8 cellular contexts compared by ENCODE assay signal in the genomic region with DNA sequence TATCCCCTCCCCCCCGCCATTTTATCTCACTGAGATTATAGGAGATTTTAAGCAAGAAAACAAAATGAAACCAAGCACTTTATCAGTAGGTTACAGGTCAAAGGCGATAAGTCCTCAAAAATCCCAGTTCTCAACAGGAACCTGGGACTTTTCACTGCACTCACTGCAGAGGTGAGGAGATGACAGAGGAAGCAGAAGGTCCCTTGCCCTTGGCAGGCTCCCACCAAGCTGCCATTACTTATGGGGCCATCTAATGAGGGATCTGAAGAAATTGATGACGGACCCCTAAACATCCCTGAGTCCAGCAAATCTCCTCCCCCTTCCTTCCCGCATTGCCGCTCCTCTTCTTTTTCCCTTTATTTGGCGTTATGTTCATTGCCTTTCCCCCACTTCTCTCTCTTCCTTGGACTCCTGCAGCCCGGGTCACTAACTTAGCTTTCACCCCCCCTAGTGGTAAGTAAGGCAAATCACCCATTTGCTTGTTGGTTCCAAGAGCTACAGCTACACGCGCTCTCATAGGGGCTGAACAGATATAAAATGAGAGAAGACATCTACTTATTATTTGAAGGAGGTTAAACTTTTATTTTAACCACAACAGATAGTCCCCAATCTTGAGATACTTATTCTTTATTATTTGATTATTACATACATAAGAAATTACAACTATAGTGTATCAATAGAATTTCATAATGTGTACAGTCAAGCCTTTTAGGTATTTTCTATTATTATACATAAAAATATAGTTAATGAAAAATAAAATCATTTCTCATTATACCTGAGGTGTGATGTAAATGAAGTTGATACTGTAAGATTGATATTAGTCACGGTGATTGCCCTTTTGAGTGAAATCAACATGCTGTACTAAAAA. TPM values are rescaled to one million over a fixed set of nuclear protein-coding genes. Genes with fewer than 3 reads are reported as not detected.
A peak's percentile ranks its signal among the peaks of the same experiment; 100 is the strongest.
DNase-seq lines count a peak whose midpoint lies in the region; FAIRE-seq and TF ChIP-seq lines count a peak whose summit lies in the region.

No MANE protein-coding gene starts in this region.

- H4K20me1 ChIP-seq in OCI-LY1 (ENCODE audit: insufficient read depth, low read length) (no peaks in the 10 kb centered on the region), mammary epithelial cell (ENCODE audit: insufficient read depth, low read length) (no peaks in the 10 kb centered on the region)

- in situ Hi-C loops in mammary epithelial cell (cut with MboI; ENCODE audit: low sequenced_read_pairs in 2 of 2) = loop anchor here (10.0 kb wide), 1 partner anchor 55 kb away; a partner anchor contains a TSS

- H3K9me3 ChIP-seq in OCI-LY1 (ENCODE audit: low read length) (no peaks in the 10 kb centered on the region), mammary epithelial cell (replicated peaks; ENCODE audit: insufficient read depth, low read length) (no peaks in the 10 kb centered on the region), kidney (ENCODE audit: control insufficient read depth in 1 of 2, low read length in 2 of 2) (no peaks in the 10 kb centered on the region), stomach (no peaks in the 10 kb centered on the region)

- H3K9me2 ChIP-seq in OCI-LY1 (ENCODE audit: low read depth, low read length) = no peaks in the 10 kb centered on the region

- no peak overlapping the region for H3K9ac ChIP-seq in OCI-LY1 (ENCODE audit: low read length)
- no peak overlapping the region for H3K9ac ChIP-seq in mammary epithelial cell (ENCODE audit: insufficient read depth, low read length)
- peak overlapping the region in 1 of 2 donors; percentile 22 for H3K9ac ChIP-seq in kidney (ENCODE audit: low read length in 2 of 2)

- H3K79me2 ChIP-seq in OCI-LY1 (ENCODE audit: insufficient read depth, low read length) (no peaks in the 10 kb centered on the region), mammary epithelial cell (ENCODE audit: insufficient read depth, low read length) (no peaks in the 10 kb centered on the region)

- DNase-seq in 8988T = peak; percentile 20
- DNase-seq in GF-D8 (lab: John Stamatoyannopoulos, UW) = peak; percentile 29
- DNase-seq in H4 (ENCODE audit: low spot score) = peak; percentile 54
- peak; percentile 35 for DNase-seq in Jurkat, Clone E6-1 (ENCODE audit: low read depth, low spot score)
- DNase-seq in mammary epithelial cell = peak; percentile 49
- DNase-seq in kidney = no peak
- no peak for DNase-seq in stomach

- TF ChIP-seq POLR2A in stomach (IDR thresholded peaks at IDR 0.05) = no peak

- WGBS in mammary epithelial cell (ENCODE audit: low coverage, missing lambda C conversion rate) = 49% methylated on average over 10 of the region's 10 CpGs
- 13 to 24% (median 19%) methylated on average over 10 of the region's 10 CpGs for WGBS in stomach, 5 donors

- intact Hi-C loops in mammary epithelial cell (cut with micrococcal nuclease) (loop anchor here (1.0 to 10.0 kb wide), 4 partner anchors 52 to 515 kb away; a partner anchor contains a TSS), kidney (cut with DNase I) (no loop called here), stomach (cut with DNase I; ENCODE audit: low total_unique reads) (no loop called here)

- peak; percentile 92 for TF ChIP-seq CTCF in OCI-LY1 (IDR thresholded peaks at IDR 0.05; ENCODE audit: low read length)
- TF ChIP-seq CTCF in mammary epithelial cell (conservative IDR thresholded peaks at IDR 0.05 in 1 of 2, IDR thresholded peaks at IDR 0.05 in 1 of 2; ENCODE audit: extremely low read depth in 1 of 2, insufficient read depth in 1 of 2, low read depth in 1 of 2, low read length in 2 of 2) = peak; percentile 82 to 89
- peak; percentile 76 for TF ChIP-seq CTCF in kidney (IDR thresholded peaks at IDR 0.05; ENCODE audit: borderline replicate concordance, extremely low read depth, insufficient read depth)
- peak in 5 of 7 experiments; percentile 61 to 80 (median 72) for TF ChIP-seq CTCF in stomach (IDR thresholded peaks at IDR 0.05)

- H3K36me3 ChIP-seq in OCI-LY1 (ENCODE audit: insufficient read depth, low read length) (no peaks in the 10 kb centered on the region), mammary epithelial cell (ENCODE audit: insufficient read depth, low read length) (no peaks in the 10 kb centered on the region), kidney (ENCODE audit: control insufficient read depth in 1 of 2, insufficient read depth in 2 of 2, low read length in 2 of 2) (no peaks in the 10 kb centered on the region), stomach (no peaks in the 10 kb centered on the region)

- no peak overlapping the region for H3K4me3 ChIP-seq in Jurkat, Clone E6-1 (ENCODE audit: low read length)
- H3K4me3 ChIP-seq in OCI-LY1 (ENCODE audit: low read depth, low read length, poor library complexity, severe bottlenecking) (no peak overlapping the region), mammary epithelial cell (replicated peaks in 1 of 3; ENCODE audit: insufficient read depth in 1 of 3, low read depth in 2 of 3, low read length in 3 of 3) (no peak overlapping the region), kidney (ENCODE audit: low read length in 2 of 2) (peak overlapping the region; percentile 36 to 38), stomach (peak overlapping the region in 1 of 4 donors; percentile 3)

- no peaks in the 10 kb centered on the region for H3F3A ChIP-seq in OCI-LY1 (ENCODE audit: insufficient read depth, low read length)

- CTCF ChIA-PET in mammary epithelial cell (lab: Charles Lee; ENCODE audit: low non-redundant PET) = interaction anchor here (0.6 to 1.0 kb wide), 8 partner anchors 10 to 89 kb away, joined by 3 to 7 read pairs (median 5); a partner anchor contains a TSS

- no TSS peak for BruUV-seq in mammary epithelial cell (replicated peaks; lab: Mats Ljungman, UMichigan)

- no peak for TF ChIP-seq EP300 in stomach (IDR thresholded peaks at IDR 0.05)

- FAIRE-seq in kidney (lab: Jason Lieb, UNC) = peak; percentile 96

- dilution Hi-C loops in mammary epithelial cell (cut with HindIII; ENCODE audit: low sequenced_read_pairs) = loop anchor here (10.0 kb wide), 1 partner anchor 45 kb away; no protein-coding TSS in a partner anchor

- H3K27me3 ChIP-seq in OCI-LY1 (ENCODE audit: insufficient read depth, low read length) = peaks cover 7% of the 10 kb centered on the region; the same call in 1 of the 2 replicates
- peaks cover 2% of the 10 kb centered on the region for H3K27me3 ChIP-seq in mammary epithelial cell (ENCODE audit: insufficient read depth, low read length)
- peaks cover 0 to 11% (median 0%) of the 10 kb centered on the region in 3 donors for H3K27me3 ChIP-seq in stomach

- H3K4me2 ChIP-seq in OCI-LY1 (ENCODE audit: low read length) = no peak overlapping the region
- H3K4me2 ChIP-seq in mammary epithelial cell (ENCODE audit: insufficient read depth, low read depth, low read length) = no peak overlapping the region

- H2AFZ ChIP-seq in OCI-LY1 (ENCODE audit: low read length) (no peak overlapping the region), mammary epithelial cell (ENCODE audit: low read depth, low read length) (no peak overlapping the region)

- H3K27ac ChIP-seq in OCI-LY1 (ENCODE audit: low read depth, low read length, poor library complexity, severe bottlenecking) (no peak overlapping the region), mammary epithelial cell (ENCODE audit: insufficient read depth, low read depth, low read length) (no peak overlapping the region), kidney (ENCODE audit: low read depth in 2 of 2, low read length in 2 of 2) (no peak overlapping the region), stomach (peak overlapping the region in 2 of 5 donors; percentile 0 to 6)

- H3K4me1 ChIP-seq in OCI-LY1 (ENCODE audit: insufficient read depth, low read length, severe bottlenecking) = no peaks in the 10 kb centered on the region
- no peaks in the 10 kb centered on the region for H3K4me1 ChIP-seq in mammary epithelial cell (ENCODE audit: insufficient read depth, low read length)
- H3K4me1 ChIP-seq in kidney (ENCODE audit: control insufficient read depth in 1 of 2, insufficient read depth in 1 of 2, low read depth in 1 of 2, low read length in 2 of 2) = no peaks in the 10 kb centered on the region
- H3K4me1 ChIP-seq in stomach = peaks cover 0 to 14% (median 9%) of the 10 kb centered on the region in 4 donors

RNA-seq across cellular contexts. Expression of a gene that starts 52.0 kb away (rescaled TPM):
- total RNA-seq in H4 (2014; rRNA removed; shearing (Covaris generic)) = 11.6 and 16.2 TPM in 2 replicates
- polyA plus RNA-seq in Jurkat, Clone E6-1 (2012; ENCODE audit: insufficient read depth, insufficient read length) = 149 TPM
- total RNA-seq in mammary epithelial cell (10 to 100 TPM; 37.8 to 84.0 TPM), kidney (86.7 TPM), stomach (100 to 1,000 TPM in 4 of 5 donors, 10 to 100 TPM in 1; 78.2 to 321 (median 129) TPM)
- polyA plus RNA-seq in mammary epithelial cell (21.3 TPM), kidney (ENCODE audit: insufficient read depth, low read depth, low replicate concordance) (39.0 TPM), stomach (10 to 100 TPM; 16.6 to 88.6 (median 17.9) TPM)
- 2.6 TPM for polyA minus RNA-seq in mammary epithelial cell

Comparison
In these comparisons a context has a peak if more than half of its experiments do, and no peak if none do; other contexts are left out.
1. DNase-seq: peak in 8988T (single experiment), GF-D8 (single experiment), H4 (single experiment), Jurkat, Clone E6-1 (single experiment) and mammary epithelial cell (single experiment); none in kidney (single experiment) and stomach (single experiment).
2. H3K4me3 ChIP-seq: peak in kidney (2 of 2); none in Jurkat, Clone E6-1 (single experiment), OCI-LY1 (single experiment) and mammary epithelial cell (0 of 3).
3. Peak in every context shown above with its lines, with median percentiles within 50 percentile points of each other: CTCF ChIP-seq.